8 cellular contexts compared by ENCODE assay signal in the genomic region with DNA sequence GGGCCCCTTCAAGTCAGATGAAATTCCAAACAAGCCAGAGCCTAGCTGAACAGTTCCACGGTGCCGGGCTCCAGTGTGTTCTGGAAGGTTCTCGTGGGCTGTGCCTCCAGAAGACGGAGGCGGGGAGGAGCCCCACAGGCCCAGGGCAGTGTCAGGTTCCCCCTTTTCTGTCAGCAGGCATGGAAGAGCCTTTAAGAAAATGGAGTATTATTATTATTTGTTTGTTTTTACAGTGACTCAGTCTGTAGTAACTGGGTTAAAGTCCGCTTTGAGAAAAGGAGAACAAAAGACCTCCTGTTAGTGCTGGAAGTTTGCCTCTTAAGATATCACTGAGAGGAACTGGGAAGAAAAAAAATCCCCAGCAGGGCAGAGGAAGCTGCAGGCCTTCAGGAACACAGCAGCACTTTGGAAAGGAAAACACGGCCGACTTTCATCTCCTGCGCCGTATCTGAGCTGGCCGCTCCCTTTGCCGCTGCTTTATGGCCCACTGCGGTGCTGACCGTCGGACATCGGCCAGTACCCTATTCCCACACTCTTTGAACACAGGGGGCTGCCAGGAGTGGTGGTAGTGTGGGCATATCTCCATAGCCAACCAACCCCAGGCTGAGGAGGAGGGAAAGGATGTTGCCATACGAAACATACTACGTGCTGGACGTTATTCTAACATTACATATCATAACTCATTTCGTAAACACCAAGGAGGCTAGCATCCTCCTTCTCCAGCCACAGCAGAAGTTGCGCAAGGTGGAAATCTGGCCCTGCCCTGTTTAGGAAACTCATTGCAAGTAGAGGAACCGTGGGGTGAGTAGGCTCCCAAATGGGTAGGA.
DNase-seq lines count a peak whose midpoint lies in the region; ATAC-seq and TF ChIP-seq lines count a peak whose summit lies in the region.

No MANE protein-coding gene starts in this region.

- H3K4me1 ChIP-seq in SJSA1 (replicated peaks) = peaks cover 37% of the 10 kb centered on the region

- H3K27ac ChIP-seq in SJSA1 = peak overlapping the region; percentile 76

- peak; percentile 77 for DNase-seq in AG08396 (ENCODE audit: low spot score)
- DNase-seq in SJSA1 (ENCODE audit: low read depth in 1 of 2, low spot score in 2 of 2) = peak; percentile 77 to 93
- peak; percentile 96 for DNase-seq in fibroblast of gingiva (ENCODE audit: low read depth)
- DNase-seq in neural crest cell (ENCODE audit: low read depth, low spot score) = peak; percentile 22
- DNase-seq in cerebellar nuclear complex (lab: John Stamatoyannopoulos, UW) = no peak

- H3K4me1 Mint-ChIP-seq in neural crest cell = peaks cover 79% of the 10 kb centered on the region

- H3K27ac Mint-ChIP-seq in neural crest cell (ENCODE audit: unreplicated experiment) = peak overlapping the region; percentile 84

- no peaks in the 10 kb centered on the region for H3K9me3 Mint-ChIP-seq in neural crest cell

- peaks cover 3% of the 10 kb centered on the region for H3K36me3 Mint-ChIP-seq in neural crest cell (ENCODE audit: low read depth)

- peaks cover 2% of the 10 kb centered on the region for H3K27me3 Mint-ChIP-seq in neural crest cell (ENCODE audit: low read depth)

- no peaks in the 10 kb centered on the region for H3K27me3 ChIP-seq in SJSA1 (replicated peaks)

- TF ChIP-seq CTCF in neural crest cell (conservative IDR thresholded peaks at IDR 0.05) = no peak

- H3K4me3 ChIP-seq in SJSA1 = 0 out of 2 replicates have a peak overlapping the region, but pooled peaks have one; percentile 4

- no peaks in the 10 kb centered on the region for H3K9me3 ChIP-seq in SJSA1 (replicated peaks)

- H3K36me3 ChIP-seq in SJSA1 = no peaks in the 10 kb centered on the region

- no peak for ATAC-seq in HG02678 (IDR thresholded peaks at IDR 0.05; ENCODE audit: unreplicated experiment)
- no peak for ATAC-seq in GM21526 (IDR thresholded peaks at IDR 0.05; ENCODE audit: low FRiP score, unreplicated experiment)
- no peak for ATAC-seq in GM21619 (IDR thresholded peaks at IDR 0.05; ENCODE audit: unreplicated experiment)

- H3K4me3 Mint-ChIP-seq in neural crest cell = peak overlapping the region; percentile 58

Comparison
In these comparisons a context has a peak if more than half of its experiments do, and no peak if none do; other contexts are left out.
1. DNase-seq: peak in AG08396 (single experiment), SJSA1 (2 of 2), fibroblast of gingiva (single experiment) and neural crest cell (single experiment); none in cerebellar nuclear complex (0 of 2).